12 cellular contexts compared by ENCODE assay signal in the genomic region with DNA sequence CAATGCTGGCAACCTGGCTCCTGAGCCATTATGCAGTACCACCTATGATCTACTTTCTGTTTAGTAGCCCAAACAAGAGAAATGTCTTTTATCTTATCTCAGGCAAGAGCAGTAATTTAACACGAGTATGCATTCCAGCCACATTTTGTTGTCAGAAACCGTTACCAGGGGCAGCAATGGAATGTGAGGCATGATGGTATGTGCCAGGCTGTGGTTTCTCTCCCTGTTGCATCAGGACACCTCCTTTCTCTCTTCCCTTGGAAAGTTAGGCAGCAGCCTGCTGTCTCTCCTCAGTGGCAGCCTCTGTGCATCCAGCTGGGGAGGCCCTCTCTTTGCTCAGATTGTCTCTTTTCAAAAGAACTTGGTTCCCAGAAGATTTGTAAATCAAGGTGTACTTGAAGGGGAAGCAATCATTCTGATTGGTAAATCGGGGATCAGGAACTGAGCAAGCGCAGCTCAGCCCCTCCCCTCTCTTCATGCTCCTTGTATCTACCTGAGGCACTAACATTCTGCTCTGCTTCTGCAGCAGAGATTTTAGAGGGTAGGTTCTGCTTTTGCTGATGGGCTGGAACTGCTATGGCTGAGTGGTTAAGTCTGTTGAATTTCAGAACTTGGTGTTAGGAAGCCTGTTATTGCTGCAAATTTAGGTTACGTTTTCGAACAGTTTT.
DNase-seq lines count a peak whose midpoint lies in the region; ATAC-seq, FAIRE-seq and TF ChIP-seq lines count a peak whose summit lies in the region.
"Had no signal": no experiment of that assay in that cellular context is flagged by ENCODE, and none has a peak within 500 bp of the region (broad histone marks: within the 10 kb centered on the region; RNA-seq: fewer than 3 reads in every experiment).

No MANE protein-coding gene starts in this region.

- H2BK5ac ChIP-seq in neuronal stem cell (ENCODE audit: low read length) = no peak overlapping the region

- no peak for ATAC-seq in activated T-helper 17 cell treated with anti-CD3 and anti-CD28 coated beads, Interleukin-2, amount 50 U/mL, for 72 hours (replicated peaks)
- no peak for ATAC-seq in HG02678 (IDR thresholded peaks at IDR 0.05; ENCODE audit: unreplicated experiment)
- no peak for ATAC-seq in naive thymus-derived CD4-positive, alpha-beta T cell

- no peak overlapping the region for H4K8ac ChIP-seq in neuronal stem cell (ENCODE audit: low read depth, low read length)

- TF ChIP-seq CTCF in fibroblast of villous mesenchyme (IDR thresholded peaks at IDR 0.05; ENCODE audit: insufficient read depth, low read depth, low read length) = no peak

- H4K91ac ChIP-seq in neuronal stem cell (ENCODE audit: low read depth, low read length, poor library complexity) = no peak overlapping the region

- H2BK15ac ChIP-seq in neuronal stem cell (ENCODE audit: low read length) = no peak overlapping the region

- H3K9me3 Mint-ChIP-seq in activated T-helper 17 cell treated with anti-CD3 and anti-CD28 coated beads, Interleukin-2, amount 50 U/mL, for 72 hours = peaks cover 17% of the 10 kb centered on the region
- peaks cover 3 to 47% (median 22%) of the 10 kb centered on the region in 11 donors for H3K9me3 Mint-ChIP-seq in naive thymus-derived CD4-positive, alpha-beta T cell

- H3K79me1 ChIP-seq in neuronal stem cell (ENCODE audit: low read depth, low read length) = no peaks in the 10 kb centered on the region

- H2AK5ac ChIP-seq in neuronal stem cell (ENCODE audit: low read depth, low read length) = no peak overlapping the region

- H3K14ac ChIP-seq in neuronal stem cell (ENCODE audit: low read length) = no peak overlapping the region

- H3K4me2 ChIP-seq in neuronal stem cell (ENCODE audit: insufficient read depth, low read length, poor library complexity, severe bottlenecking) = no peak overlapping the region

- H3K4me3 ChIP-seq in SK-N-MC = peak overlapping the region; percentile 28
- H3K4me3 ChIP-seq in fibroblast of villous mesenchyme (ENCODE audit: low read depth, low read length) = no peak overlapping the region
- H3K4me3 ChIP-seq in neuronal stem cell (ENCODE audit: low read length in 2 of 2) = no peak overlapping the region
- no peak overlapping the region for H3K4me3 ChIP-seq in naive thymus-derived CD4-positive, alpha-beta T cell (ENCODE audit: low read length)

- H3K18ac ChIP-seq in neuronal stem cell (ENCODE audit: low read length) = no peak overlapping the region

- no peak overlapping the region for H3K27ac Mint-ChIP-seq in activated T-helper 17 cell treated with anti-CD3 and anti-CD28 coated beads, Interleukin-2, amount 50 U/mL, for 72 hours
- no peak overlapping the region for H3K27ac Mint-ChIP-seq in naive thymus-derived CD4-positive, alpha-beta T cell
- H3K27ac Mint-ChIP-seq: activated T-helper 2 cell treated with anti-CD3 and anti-CD28 coated beads, Interferon-gamma antibody, Interleukin-2, Interleukin-4, amounts not matched to agents 10 μg/mL and 5 μg/mL and 100 μg/mL, durations not matched to agents 14 hours and 24 hours and 36 hours; stimulated activated naive CD8-positive, alpha-beta T cell treated with anti-CD3 and anti-CD28 coated beads, Interleukin-15, Interleukin-2, amounts not matched to agents 100 ng/mL and 50 ng/mL, for 24 hours; T-helper 2 cell treated with Interferon-gamma antibody and Interleukin-4, amounts not matched to agents 5 μg/mL and 100 μg/mL, for 36 hours had no signal

- H2BK120ac ChIP-seq in neuronal stem cell (ENCODE audit: low read depth, low read length) = no peak overlapping the region

- H3K4ac ChIP-seq in neuronal stem cell (ENCODE audit: low read length) = no peak overlapping the region

- CTCF ChIA-PET in naive thymus-derived CD4-positive, alpha-beta T cell (lab: Charles Lee) = no interaction called here

- H3K4me1 Mint-ChIP-seq in activated T-helper 17 cell treated with anti-CD3 and anti-CD28 coated beads, Interleukin-2, amount 50 U/mL, for 72 hours = no peaks in the 10 kb centered on the region
- H3K4me1 Mint-ChIP-seq in naive thymus-derived CD4-positive, alpha-beta T cell = no peaks in the 10 kb centered on the region

- H2AFZ ChIP-seq in neuronal stem cell (ENCODE audit: low read length) = peak overlapping the region; percentile 23

- no peak overlapping the region for H3K4me3 Mint-ChIP-seq in activated T-helper 17 cell treated with anti-CD3 and anti-CD28 coated beads, Interleukin-2, amount 50 U/mL, for 72 hours
- no peak overlapping the region for H3K4me3 Mint-ChIP-seq in naive thymus-derived CD4-positive, alpha-beta T cell
- H3K4me3 Mint-ChIP-seq: stimulated activated naive CD8-positive, alpha-beta T cell treated with anti-CD3 and anti-CD28 coated beads, Interleukin-15, Interleukin-2, amounts not matched to agents 100 ng/mL and 50 ng/mL, for 24 hours; T-helper 2 cell treated with Interferon-gamma antibody and Interleukin-4, amounts not matched to agents 5 μg/mL and 100 μg/mL, for 36 hours had no signal

- H3K36me3 Mint-ChIP-seq in activated T-helper 17 cell treated with anti-CD3 and anti-CD28 coated beads, Interleukin-2, amount 50 U/mL, for 72 hours (ENCODE audit: low read depth) = no peaks in the 10 kb centered on the region
- peaks cover 0 to 5% (median 0%) of the 10 kb centered on the region in 5 donors for H3K36me3 Mint-ChIP-seq in naive thymus-derived CD4-positive, alpha-beta T cell

- no peak overlapping the region for H2BK12ac ChIP-seq in neuronal stem cell (ENCODE audit: low read length)

- H3K36me3 ChIP-seq in SK-N-MC (ENCODE audit: insufficient read depth, low read length) = no peaks in the 10 kb centered on the region
- no peaks in the 10 kb centered on the region for H3K36me3 ChIP-seq in neuronal stem cell (replicated peaks in 1 of 2; ENCODE audit: control insufficient read depth in 2 of 2, insufficient read depth in 2 of 2, low read length in 2 of 2)
- no peaks in the 10 kb centered on the region for H3K36me3 ChIP-seq in naive thymus-derived CD4-positive, alpha-beta T cell (ENCODE audit: control insufficient read depth in 2 of 3, insufficient read depth in 3 of 3, low read length in 3 of 3)

- H3K4me1 ChIP-seq in neuronal stem cell (ENCODE audit: control insufficient read depth in 2 of 2, insufficient read depth in 1 of 2, low read depth in 1 of 2, low read length in 2 of 2) = peaks cover 5 to 18% of the 10 kb centered on the region in 2 donors
- H3K4me1 ChIP-seq in naive thymus-derived CD4-positive, alpha-beta T cell (ENCODE audit: control insufficient read depth in 2 of 2, insufficient read depth in 2 of 2, low read length in 2 of 2) = no peaks in the 10 kb centered on the region

- H3K27me3 Mint-ChIP-seq in activated T-helper 17 cell treated with anti-CD3 and anti-CD28 coated beads, Interleukin-2, amount 50 U/mL, for 72 hours = peaks cover 3% of the 10 kb centered on the region
- H3K27me3 Mint-ChIP-seq in naive thymus-derived CD4-positive, alpha-beta T cell = peaks cover 0 to 23% (median 9%) of the 10 kb centered on the region in 5 donors
- H3K27me3 Mint-ChIP-seq: stimulated activated naive CD8-positive, alpha-beta T cell treated with anti-CD3 and anti-CD28 coated beads, Interleukin-15, Interleukin-2, amounts not matched to agents 100 ng/mL and 50 ng/mL, for 24 hours had no signal

- 0 out of 2 replicates have a peak, but pooled peaks cover 3% of the 10 kb centered on the region for H3K9me3 ChIP-seq in SK-N-MC (ENCODE audit: low read depth, low read length)
- H3K9me3 ChIP-seq in neuronal stem cell (replicated peaks in 1 of 2; ENCODE audit: control insufficient read depth in 2 of 2, insufficient read depth in 1 of 2, low read depth in 1 of 2, low read length in 2 of 2) = peaks cover 3 to 21% of the 10 kb centered on the region in 2 donors
- peaks cover 0 to 6% (median 0%) of the 10 kb centered on the region in 3 experiments for H3K9me3 ChIP-seq in naive thymus-derived CD4-positive, alpha-beta T cell (ENCODE audit: control insufficient read depth in 2 of 3, low read length in 3 of 3)

- no peak for TF ChIP-seq POLR2A in GM12892 (IDR thresholded peaks at IDR 0.05; ENCODE audit: low read depth, low read length)

- FAIRE-seq in GM12892 (lab: Jason Lieb, UNC) = no peak

- no peaks in the 10 kb centered on the region for H3K27me3 ChIP-seq in neuronal stem cell (ENCODE audit: control insufficient read depth in 3 of 3, insufficient read depth in 3 of 3, low read depth in 1 of 3, low read length in 3 of 3)
- no peaks in the 10 kb centered on the region for H3K27me3 ChIP-seq in naive thymus-derived CD4-positive, alpha-beta T cell (ENCODE audit: control insufficient read depth in 2 of 2, insufficient read depth in 2 of 2, low read length in 2 of 2)

- POLR2A ChIA-PET in naive thymus-derived CD4-positive, alpha-beta T cell (lab: Charles Lee) = no interaction called here

- H3K23ac ChIP-seq in neuronal stem cell (ENCODE audit: low read depth, low read length, poor library complexity) = no peak overlapping the region

- intact Hi-C loops in naive thymus-derived CD4-positive, alpha-beta T cell (cut with micrococcal nuclease) = no loop called here

- H3K27ac ChIP-seq in SK-N-MC = peak overlapping the region; percentile 52; the same call in 1 of the 2 replicates
- H3K27ac ChIP-seq in neuronal stem cell (replicated peaks; ENCODE audit: low read length) = no peak overlapping the region
- no peak overlapping the region for H3K27ac ChIP-seq in naive thymus-derived CD4-positive, alpha-beta T cell (ENCODE audit: low read depth, low read length)

- H3K9ac ChIP-seq in SK-N-MC (ENCODE audit: insufficient read length) = no peak overlapping the region
- no peak overlapping the region for H3K9ac ChIP-seq in neuronal stem cell (ENCODE audit: low read depth, low read length, poor library complexity)

- WGBS in neuronal stem cell (ENCODE audit: extremely low coverage in 2 of 2, insufficient read length in 2 of 2, insufficient replicate concordance in 1 of 2), 2 donors = no CpG with 5 or more reads among the region's 6 CpGs

- DNase-seq in EL = peak; percentile 95
- DNase-seq in SK-N-MC (ENCODE audit: low read depth, low spot score) = no peak
- peak; percentile 83 for DNase-seq in fibroblast of villous mesenchyme (ENCODE audit: low read depth)
- no peak for DNase-seq in neuronal stem cell (ENCODE audit: low spot score)
- DNase-seq in naive thymus-derived CD4-positive, alpha-beta T cell = no peak
- DNase-seq in GM12892 (ENCODE audit: insufficient read length) = no peak
- DNase-seq: NCI-H2029 treated with DMSO at 0.1 percent for 48 hours had no signal

Comparison
In these comparisons a context has a peak if more than half of its experiments do, and no peak if none do; other contexts are left out.
1. DNase-seq: peak in EL (single experiment) and fibroblast of villous mesenchyme (single experiment); none in SK-N-MC (single experiment), neuronal stem cell (single experiment), naive thymus-derived CD4-positive, alpha-beta T cell (0 of 9) and GM12892 (single experiment).